ENCODE assay signal across 11 cellular contexts in the genomic region with DNA sequence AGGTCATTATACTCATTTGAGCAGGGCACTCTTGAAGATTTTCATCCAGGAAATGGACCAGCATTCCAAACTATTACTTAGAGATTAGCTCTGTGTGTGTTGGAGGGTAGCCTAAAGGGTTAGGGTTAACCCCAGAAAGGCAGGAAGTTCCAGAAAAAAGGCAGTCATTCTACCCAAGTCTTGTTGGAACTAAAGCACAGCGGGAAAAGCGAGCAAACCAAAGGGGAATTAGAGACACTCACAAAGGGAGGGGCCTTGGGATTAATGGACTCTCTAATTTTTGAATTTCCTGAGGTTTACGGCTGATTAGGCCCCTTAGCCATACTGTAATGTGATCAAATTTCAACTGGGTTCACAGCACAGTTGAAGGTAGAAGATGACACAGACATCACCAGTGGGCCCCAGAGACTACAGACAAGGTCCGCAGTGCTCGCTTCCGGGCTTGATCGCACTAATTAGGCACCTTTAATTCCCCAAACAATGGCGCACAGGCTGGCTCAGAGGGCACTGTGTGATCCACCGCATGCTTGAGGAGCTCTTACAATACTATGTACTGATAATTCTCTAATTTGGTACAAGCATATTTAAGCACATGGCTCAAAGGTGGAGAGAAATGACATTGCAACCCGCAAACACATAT. TPM values are rescaled to one million over a fixed set of nuclear protein-coding genes. Genes with fewer than 3 reads are reported as not detected.
A peak's percentile ranks its signal among the peaks of the same experiment; 100 is the strongest.
DNase-seq lines count a peak whose midpoint lies in the region; ATAC-seq and TF ChIP-seq lines count a peak whose summit lies in the region.
"Had no signal": no experiment of that assay in that cellular context is flagged by ENCODE, and none has a peak within 500 bp of the region (broad histone marks: within the 10 kb centered on the region; RNA-seq: fewer than 3 reads in every experiment).

No MANE protein-coding gene starts in this region.

- H3K9me3 Mint-ChIP-seq in central memory CD8-positive, alpha-beta T cell: no peaks in the 10 kb centered on the region
- no peaks in the 10 kb centered on the region for H3K9me3 Mint-ChIP-seq in naive thymus-derived CD8-positive, alpha-beta T cell

- no peak for TF ChIP-seq CTCF in A673 (conservative IDR thresholded peaks at IDR 0.05; ENCODE audit: low read depth, low read length)

- no peak overlapping the region for H3K4me3 ChIP-seq in A673 (ENCODE audit: low read depth, low read length, poor library complexity, severe bottlenecking)
- no peak overlapping the region for H3K4me3 ChIP-seq in GM23248
- H3K4me3 ChIP-seq: HAP-1 had no signal

- H3K79me2 ChIP-seq in GM23248 (ENCODE audit: insufficient read depth): peaks cover 97% of the 10 kb centered on the region

- no peak overlapping the region for H2AFZ ChIP-seq in GM23248

- peak overlapping the region; percentile 18 for H3K4me3 Mint-ChIP-seq in central memory CD8-positive, alpha-beta T cell
- H3K4me3 Mint-ChIP-seq in naive thymus-derived CD8-positive, alpha-beta T cell: peak overlapping the region; percentile 16 to 84 (median 66)

- H3K9me2 ChIP-seq in GM23248 (ENCODE audit: insufficient read depth): no peaks in the 10 kb centered on the region

- 79 to 81% methylated on average over 10 of the region's 10 CpGs for WGBS in GM23248 (ENCODE audit: low coverage in 1 of 2, low lambda C conversion rate in 2 of 2, missing lambda C conversion rate in 2 of 2), 2 experiments

- no peak overlapping the region for H3K4me2 ChIP-seq in GM23248 (ENCODE audit: unreplicated experiment)

- POLR2A ChIA-PET in A673 (lab: Charles Lee; ENCODE audit: low non-redundant PET): no interaction called here
- POLR2A ChIA-PET in naive thymus-derived CD8-positive, alpha-beta T cell (lab: Charles Lee): interaction anchor here (0.6 to 26.9 kb wide), 3 partner anchors 9 to 72 kb away, joined by 4 to 808 read pairs (median 9); partner anchors contain the start of gene CAPZB

- no peak overlapping the region for H3K9ac ChIP-seq in GM23248

- peaks cover 55% of the 10 kb centered on the region for H3F3A ChIP-seq in GM23248 (ENCODE audit: insufficient read depth)

- no peak for ATAC-seq in central memory CD8-positive, alpha-beta T cell (replicated peaks; ENCODE audit: extremely low read depth, poor library complexity, severe bottlenecking)
- ATAC-seq in naive thymus-derived CD8-positive, alpha-beta T cell: no peak
- ATAC-seq in esophagus mucosa (no peak), HG02610 (IDR thresholded peaks at IDR 0.05; ENCODE audit: unreplicated experiment) (no peak)

- H3K27ac ChIP-seq in A673 (ENCODE audit: low read depth, low read length, poor library complexity, severe bottlenecking): peak overlapping the region; percentile 62
- H3K27ac ChIP-seq in GM23248: peak overlapping the region; percentile 69

- peaks cover 10% of the 10 kb centered on the region for H3K36me3 Mint-ChIP-seq in central memory CD8-positive, alpha-beta T cell (ENCODE audit: insufficient read depth)
- peaks cover 0 to 11% (median 0%) of the 10 kb centered on the region in 3 donors for H3K36me3 Mint-ChIP-seq in naive thymus-derived CD8-positive, alpha-beta T cell

- peaks cover 8% of the 10 kb centered on the region; the same call in 1 of the 2 replicates for H4K20me1 ChIP-seq in GM23248 (ENCODE audit: insufficient read depth)

- no peaks in the 10 kb centered on the region for H3K36me3 ChIP-seq in A673 (ENCODE audit: insufficient read depth, low read length, poor library complexity, severe bottlenecking)
- H3K36me3 ChIP-seq in GM23248 (ENCODE audit: low read depth): no peaks in the 10 kb centered on the region

- DNase-seq in A673 (ENCODE audit: low spot score) (peak; percentile 96), GM23248 (no peak), germinal center (ENCODE audit: low spot score) (no peak), inferior parietal cortex (ENCODE audit: extremely low spot score) (no peak)
- no peak for DNase-seq in central memory CD8-positive, alpha-beta T cell (ENCODE audit: low spot score in 2 of 2)
- DNase-seq in naive thymus-derived CD8-positive, alpha-beta T cell: no peak
- DNase-seq: caudate nucleus had no signal

- intact Hi-C loops in A673 (cut with micrococcal nuclease; ENCODE audit: unreplicated experiment): no loop called here

- peaks cover 74% of the 10 kb centered on the region for H3K4me1 ChIP-seq in A673 (ENCODE audit: insufficient read depth, low read length, poor library complexity, severe bottlenecking)
- peaks cover 78% of the 10 kb centered on the region for H3K4me1 ChIP-seq in GM23248 (ENCODE audit: insufficient read depth)
- H3K4me1 ChIP-seq: HAP-1 had no signal

- H3K27ac Mint-ChIP-seq in central memory CD8-positive, alpha-beta T cell (ENCODE audit: low read depth): peak overlapping the region; percentile 83
- H3K27ac Mint-ChIP-seq in naive thymus-derived CD8-positive, alpha-beta T cell: peak overlapping the region; percentile 87 to 98 (median 91)
- H3K27ac Mint-ChIP-seq: progenitor cell of endocrine pancreas had no signal

- H3K27me3 ChIP-seq in A673 (replicated peaks; ENCODE audit: insufficient read depth, low read depth, low read length, poor library complexity): no peaks in the 10 kb centered on the region
- H3K27me3 ChIP-seq in GM23248 (replicated peaks; ENCODE audit: insufficient read depth): no peaks in the 10 kb centered on the region

- H3K9me3 ChIP-seq in A673 (ENCODE audit: low read depth, low read length, poor library complexity, severe bottlenecking) (no peaks in the 10 kb centered on the region), GM23248 (ENCODE audit: low read depth) (no peaks in the 10 kb centered on the region)
- H3K9me3 ChIP-seq: HAP-1 had no signal

- BruUV-seq in A673 (replicated peaks; lab: Mats Ljungman, UMichigan): no TSS peak

- in situ Hi-C loops in GM23248 (cut with MboI): no loop called here

- peaks cover 88% of the 10 kb centered on the region for H3K4me1 Mint-ChIP-seq in central memory CD8-positive, alpha-beta T cell
- H3K4me1 Mint-ChIP-seq in naive thymus-derived CD8-positive, alpha-beta T cell: peaks cover 48 to 98% (median 92%) of the 10 kb centered on the region in 4 donors

- H3K27me3 Mint-ChIP-seq in central memory CD8-positive, alpha-beta T cell: no peaks in the 10 kb centered on the region
- no peaks in the 10 kb centered on the region for H3K27me3 Mint-ChIP-seq in naive thymus-derived CD8-positive, alpha-beta T cell
- H3K27me3 Mint-ChIP-seq: progenitor cell of endocrine pancreas had no signal

- CTCF ChIA-PET in A673 (lab: Charles Lee): no interaction called here

RNA-seq across cellular contexts. Expression of gene CAPZB, which starts 28.3 kb away (rescaled TPM):
- total RNA-seq in A673 (2021): 206 and 214 TPM in 2 replicates
- total RNA-seq in GM23248 (2014; rRNA removed; shearing (Covaris generic)): 188 and 229 TPM in 2 replicates
- 494 and 506 TPM in 2 replicates for polyA plus RNA-seq in GM23248 (2016; fragmentation: Nextera tagmentation; extraction: Ambion mirVana)
- 100 to 1,000 TPM; 268 to 289 TPM for total RNA-seq in naive thymus-derived CD8-positive, alpha-beta T cell
- polyA plus RNA-seq in naive thymus-derived CD8-positive, alpha-beta T cell: 100 to 1,000 TPM; 475 to 592 (median 562) TPM
- total RNA-seq in esophagus mucosa: 262 TPM
